In the genomic region with DNA sequence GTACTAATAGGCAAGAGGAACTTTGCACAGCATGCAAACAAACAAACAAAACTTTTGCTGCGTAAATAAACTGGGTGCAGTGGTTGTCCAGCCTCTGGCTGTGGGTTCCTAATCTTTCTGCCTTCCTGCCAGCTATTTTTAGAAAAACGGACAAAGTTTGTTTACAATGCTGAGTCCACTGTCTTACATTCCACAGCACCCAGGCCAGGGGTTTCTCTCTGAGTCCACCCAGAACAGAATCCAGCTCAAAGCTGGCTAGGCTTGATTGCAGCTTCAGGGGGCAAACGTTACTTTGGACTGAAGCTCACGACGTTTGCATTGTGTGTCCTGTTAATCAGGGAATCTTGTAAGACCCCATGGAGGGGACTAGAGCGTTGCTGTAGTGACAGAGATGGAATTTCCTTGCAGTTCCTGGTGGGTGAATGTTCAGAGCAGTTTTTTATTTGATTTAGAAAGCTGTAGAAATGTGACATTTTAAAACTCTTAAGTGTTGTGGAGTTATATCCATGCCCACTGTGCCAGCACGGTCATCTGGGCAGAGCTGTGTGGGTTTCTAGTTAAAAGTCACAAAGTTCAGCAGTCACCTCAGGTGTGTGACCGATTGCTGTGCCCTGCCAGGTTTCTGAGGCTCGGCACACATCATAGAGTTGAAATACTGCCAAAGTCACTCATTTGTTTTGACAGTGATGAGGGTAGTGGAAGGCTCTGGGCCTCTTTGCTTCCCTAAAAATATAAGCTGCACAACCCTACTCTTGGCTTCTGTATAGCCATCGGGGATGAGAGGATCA, we compare ENCODE assay signal across 18 cellular contexts.
DNase-seq lines count a peak whose midpoint lies in the region; ATAC-seq and TF ChIP-seq lines count a peak whose summit lies in the region.
"Had no signal": no experiment of that assay in that cellular context is flagged by ENCODE, and none has a peak within 500 bp of the region (broad histone marks: within the 10 kb centered on the region; RNA-seq: fewer than 3 reads in every experiment).

No MANE protein-coding gene starts in this region.

- peaks cover 7% of the 10 kb centered on the region for H3K4me1 ChIP-seq in SJCRH30
- H3K4me1 ChIP-seq: left ventricle myocardium inferior, right atrium auricular region, tibial artery had no signal

- H3K9me3 ChIP-seq in SJCRH30 (replicated peaks) = no peaks in the 10 kb centered on the region
- H3K9me3 ChIP-seq: right atrium auricular region, tibial artery had no signal

- H3K27me3 Mint-ChIP-seq in progenitor cell of endocrine pancreas = no peaks in the 10 kb centered on the region

- H3K36me3 ChIP-seq in SJCRH30 = no peaks in the 10 kb centered on the region
- H3K36me3 ChIP-seq: left ventricle myocardium inferior, right atrium auricular region, tibial artery had no signal

- H3K27ac ChIP-seq in VCaP (peak overlapping the region; percentile 62), SJCRH30 (no peak overlapping the region)
- H3K27ac ChIP-seq: left ventricle myocardium inferior, right atrium auricular region, tibial artery had no signal

- no peak overlapping the region for H3K4me3 Mint-ChIP-seq in progenitor cell of endocrine pancreas (ENCODE audit: low read depth)
- H3K4me3 Mint-ChIP-seq: activated CD4-positive, alpha-beta memory T cell treated with anti-CD3 and anti-CD28 coated beads for 36 hours; natural killer cell treated with Interleukin-12 subunit alpha and Interleukin-12 subunit beta and Interleukin-15 and Interleukin-18, amount 100 ng/mL, for 72 hours had no signal

- H3K27me3 ChIP-seq in SJCRH30 = no peaks in the 10 kb centered on the region
- H3K27me3 ChIP-seq: right atrium auricular region, tibial artery had no signal

- peak overlapping the region; percentile 34 for H3K27ac Mint-ChIP-seq in progenitor cell of endocrine pancreas
- H3K27ac Mint-ChIP-seq: activated CD4-positive, alpha-beta memory T cell treated with anti-CD3 and anti-CD28 coated beads for 36 hours; natural killer cell treated with Interleukin-12 subunit alpha and Interleukin-12 subunit beta and Interleukin-15 and Interleukin-18, amount 100 ng/mL, for 72 hours had no signal

- peaks cover 13% of the 10 kb centered on the region for H3K4me1 Mint-ChIP-seq in progenitor cell of endocrine pancreas (ENCODE audit: low read depth)

- DNase-seq in HCEC 1CT (peak; percentile 20), iPS-NIHi11 (ENCODE audit: low spot score) (peak; percentile 31), progenitor cell of endocrine pancreas (ENCODE audit: low spot score, unreplicated experiment) (no peak), cortex of kidney (lab: John Stamatoyannopoulos, UW) (no peak), SJCRH30 (no peak)
- no peak for DNase-seq in stimulated activated CD4-positive, alpha-beta T cell treated with anti-CD3 and anti-CD28 coated beads, Interleukin-2, amount 100 ng/mL, for 24 hours
- DNase-seq: activated CD4-positive, alpha-beta memory T cell treated with anti-CD3 and anti-CD28 coated beads for 36 hours; AML-193; amniotic stem cell; hippocampal formation; left ventricle myocardium inferior; NCI-H226; stimulated activated CD4-positive, alpha-beta T cell treated with anti-CD3 and anti-CD28 coated beads, Interleukin-4, amount 100 ng/mL, for 24 hours; tibial artery had no signal

- H3K36me3 Mint-ChIP-seq in progenitor cell of endocrine pancreas (ENCODE audit: insufficient read depth) = no peaks in the 10 kb centered on the region
- H3K36me3 Mint-ChIP-seq: activated CD4-positive, alpha-beta memory T cell treated with anti-CD3 and anti-CD28 coated beads for 36 hours; natural killer cell treated with Interleukin-12 subunit alpha and Interleukin-12 subunit beta and Interleukin-15 and Interleukin-18, amount 100 ng/mL, for 72 hours had no signal

- TF ChIP-seq CTCF in VCaP (conservative IDR thresholded peaks at IDR 0.05) (no peak), progenitor cell of endocrine pancreas (IDR thresholded peaks at IDR 0.05; ENCODE audit: unreplicated experiment) (no peak)

- H3K4me3 ChIP-seq in SJCRH30 = no peak overlapping the region
- H3K4me3 ChIP-seq: left ventricle myocardium inferior, right atrium auricular region, tibial artery had no signal

- ATAC-seq in GM21825 (IDR thresholded peaks at IDR 0.05; ENCODE audit: unreplicated experiment) = no peak
- ATAC-seq: natural killer cell treated with Interleukin-12 subunit alpha and Interleukin-12 subunit beta and Interleukin-15 and Interleukin-18, amount 100 ng/mL, for 72 hours had no signal

- peaks cover 6% of the 10 kb centered on the region for H3K9me3 Mint-ChIP-seq in progenitor cell of endocrine pancreas (ENCODE audit: low read depth)

Comparison
In these comparisons a context has a peak if more than half of its experiments do, and no peak if none do; other contexts are left out.
1. DNase-seq: peak in HCEC 1CT (single experiment) and iPS-NIHi11 (single experiment); none in progenitor cell of endocrine pancreas (single experiment), cortex of kidney (single experiment), stimulated activated CD4-positive, alpha-beta T cell treated with anti-CD3 and anti-CD28 coated beads, Interleukin-2, amount 100 ng/mL, for 24 hours (0 of 2) and SJCRH30 (0 of 2).